ENCODE assay signal across 8 cellular contexts in the genomic region with DNA sequence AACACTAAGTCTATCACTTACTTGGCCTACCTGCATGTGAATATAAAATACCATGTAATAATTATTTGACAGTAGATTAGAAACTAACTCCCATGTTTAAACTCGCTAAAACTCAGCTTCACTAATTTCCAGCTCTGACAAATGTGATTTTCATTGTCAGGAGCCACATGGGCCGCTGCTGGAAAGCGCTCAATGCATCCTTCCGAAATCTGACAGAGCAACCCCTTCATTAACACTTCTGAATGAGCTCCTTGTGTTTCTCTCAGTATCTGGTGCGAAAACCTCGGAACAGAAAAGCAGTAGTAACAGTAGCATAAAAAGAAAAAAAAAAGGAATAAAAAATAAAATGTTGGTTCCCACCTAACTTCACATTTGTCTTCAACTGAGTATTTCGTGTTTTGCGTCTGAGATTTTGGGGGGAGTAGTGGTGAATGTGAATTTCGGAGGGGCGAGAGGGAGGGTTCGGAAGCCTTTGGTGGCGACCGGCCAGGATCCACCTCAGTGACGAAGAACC. TPM values are rescaled to one million over a fixed set of nuclear protein-coding genes. Genes with fewer than 3 reads are reported as not detected.
A peak's percentile ranks its signal among the peaks of the same experiment; 100 is the strongest.
DNase-seq lines count a peak whose midpoint lies in the region; ATAC-seq and TF ChIP-seq lines count a peak whose summit lies in the region.

No MANE protein-coding gene starts in this region.

- intact Hi-C loops in lower leg skin (cut with DNase I; ENCODE audit: low total_unique reads) (no loop called here), tibial artery (cut with DNase I; ENCODE audit: low total_unique reads) (loop anchor here (10.0 kb wide), 1 partner anchor 73 kb away; the partner anchor contains the start of gene AGBL2)

- WGBS in HUES64: 3% methylated on average over 13 of the region's 14 CpGs
- 5 to 7% methylated on average over 13 of the region's 14 CpGs for WGBS in lower leg skin, 2 donors

- H3K4me1 Mint-ChIP-seq in brain: peaks cover 36% of the 10 kb centered on the region

- peak overlapping the region; percentile 91 to 96 (median 96) for H3K4me3 Mint-ChIP-seq in brain

- TF ChIP-seq POLR2A in lower leg skin (IDR thresholded peaks at IDR 0.05): no peak

- H3K27me3 ChIP-seq in BE2C (no peaks in the 10 kb centered on the region), HUES64 (ENCODE audit: insufficient read depth, low read length) (no peaks in the 10 kb centered on the region), tibial artery (no peaks in the 10 kb centered on the region)

- TF ChIP-seq CTCF in BE2C (IDR thresholded peaks at IDR 0.05; ENCODE audit: low read depth, low read length) (no peak), brain (conservative IDR thresholded peaks at IDR 0.05) (no peak), lower leg skin (IDR thresholded peaks at IDR 0.05) (no peak), tibial artery (IDR thresholded peaks at IDR 0.05) (no peak)

- H3K36me3 ChIP-seq in BE2C: peaks cover 10% of the 10 kb centered on the region; the same call in 1 of the 2 replicates
- peaks cover 24% of the 10 kb centered on the region for H3K36me3 ChIP-seq in HUES64 (ENCODE audit: insufficient read depth, low read length)
- peaks cover 4 to 15% (median 12%) of the 10 kb centered on the region in 3 donors for H3K36me3 ChIP-seq in tibial artery

- peak overlapping the region; percentile 86 to 99 (median 98) for H3K27ac Mint-ChIP-seq in brain

- H3K36me3 Mint-ChIP-seq in brain: peaks cover 24% of the 10 kb centered on the region

- peaks cover 14% of the 10 kb centered on the region for H3K27me3 Mint-ChIP-seq in brain

- peak overlapping the region; percentile 87 for H3K9ac ChIP-seq in HUES64 (ENCODE audit: low read depth, low read length)

- H3K9me3 Mint-ChIP-seq in brain: no peaks in the 10 kb centered on the region

- ATAC-seq in GM19023 (IDR thresholded peaks at IDR 0.05; ENCODE audit: unreplicated experiment): no peak

- H3K9me3 ChIP-seq in BE2C: no peaks in the 10 kb centered on the region
- H3K9me3 ChIP-seq in HUES64 (ENCODE audit: insufficient read depth, low read depth, low read length): no peaks in the 10 kb centered on the region
- H3K9me3 ChIP-seq in tibial artery: no peaks in the 10 kb centered on the region

- H3K4me3 ChIP-seq in BE2C (ENCODE audit: low read depth, low read length): peak overlapping the region; percentile 81
- peak overlapping the region; percentile 95 for H3K4me3 ChIP-seq in HUES64 (ENCODE audit: low read length)
- peak overlapping the region; percentile 57 for H3K4me3 ChIP-seq in lower leg skin (ENCODE audit: low read depth, poor library complexity, severe bottlenecking)
- peak overlapping the region; percentile 71 to 88 for H3K4me3 ChIP-seq in tibial artery

- DNase-seq in BE2C: no peak
- peak in 1 of 2 donors; percentile 61 for DNase-seq in lower leg skin (ENCODE audit: low spot score in 2 of 2)
- DNase-seq in tibial artery: no peak
- no peak for DNase-seq in NCI-H1048 (lab: John Stamatoyannopoulos, UW)
- no peak for DNase-seq in AG08396 (ENCODE audit: low spot score)

- peak overlapping the region; percentile 86 for H3K27ac ChIP-seq in HUES64 (ENCODE audit: low read depth, low read length)
- H3K27ac ChIP-seq in tibial artery: peak overlapping the region; percentile 90 to 91

- H3K4me1 ChIP-seq in BE2C (no peaks in the 10 kb centered on the region), HUES64 (ENCODE audit: insufficient read depth, low read length) (peaks cover 7% of the 10 kb centered on the region; the same call in 1 of the 2 replicates), tibial artery (peaks cover 0 to 25% (median 15%) of the 10 kb centered on the region in 4 donors)

RNA-seq across cellular contexts. Expression of gene MTCH2, which starts 0.7 kb away (rescaled TPM):
- 47.5 TPM for polyA plus RNA-seq in BE2C (2012; ENCODE audit: insufficient read depth, insufficient read length, low read depth)
- 107 TPM for polyA plus RNA-seq in HUES64 (2013, experiment 1 of 2)
- polyA plus RNA-seq in HUES64 (2013, experiment 2 of 2): 103 TPM
- polyA plus RNA-seq in brain (ENCODE audit: insufficient read depth, low read depth, low replicate concordance): 60.5 TPM
- total RNA-seq in lower leg skin: 10 to 100 TPM; 24.1 to 64.6 (median 40.6) TPM

RNA-seq across cellular contexts. Expression of gene C1QTNF4, which starts 47.4 kb away (rescaled TPM):
- 1.7 TPM for polyA plus RNA-seq in BE2C (2012; ENCODE audit: insufficient read depth, insufficient read length, low read depth)
- 5.9 TPM for polyA plus RNA-seq in HUES64 (2013, experiment 1 of 2)
- polyA plus RNA-seq in HUES64 (2013, experiment 2 of 2): 10.5 TPM
- 15.8 TPM for polyA plus RNA-seq in brain (ENCODE audit: insufficient read depth, low read depth, low replicate concordance)
- total RNA-seq in lower leg skin: 1 to 10 TPM in 2 of 4 donors, under 1 TPM in 2; 0.30 to 3.5 (median 1.3) TPM

RNA-seq across cellular contexts. Expression of gene FAM180B, which starts 55.2 kb away (rescaled TPM):
- not detected for polyA plus RNA-seq in BE2C (2012; ENCODE audit: insufficient read depth, insufficient read length, low read depth)
- polyA plus RNA-seq in HUES64 (2013, experiment 1 of 2): not detected
- not detected for polyA plus RNA-seq in HUES64 (2013, experiment 2 of 2)
- polyA plus RNA-seq in brain (ENCODE audit: insufficient read depth, low read depth, low replicate concordance): not detected
- total RNA-seq in lower leg skin: 1 to 10 TPM in 2 of 4 donors, under 1 TPM in 1, not detected in 1; 0.46 to 6.3 (median 1.4) TPM
